ENCODE assay signal across 26 cellular contexts in genomic region chr6:156972145-156972544, GRCh38.
"Had no signal": no experiment of that assay in that cellular context is flagged by ENCODE, and none has a peak within 500 bp of the region (broad histone marks: within the 10 kb centered on the region; RNA-seq: fewer than 3 reads in every experiment).

No MANE protein-coding gene starts in this region.

- ATAC-seq: left lobe of liver, lower lobe of right lung, natural killer cell, right cardiac atrium, upper lobe of right lung had no signal

- H3K4me3 ChIP-seq: lower lobe of right lung, neural progenitor cell, skin epidermis, suprapubic skin, thoracic aorta, tibial artery, upper lobe of right lung had no signal

- H3K9me3 ChIP-seq: lower lobe of right lung, neutrophil, suprapubic skin, thoracic aorta, tibial artery, upper lobe of right lung had no signal

- H3K36me3 ChIP-seq: lower lobe of right lung, neural progenitor cell, neutrophil, suprapubic skin, thoracic aorta, tibial artery, upper lobe of right lung had no signal

- H3K27ac ChIP-seq: lower lobe of right lung, neural progenitor cell, neutrophil, parathyroid adenoma, suprapubic skin, thoracic aorta, tibial artery, upper lobe of right lung had no signal

- H3K27me3 ChIP-seq: neural progenitor cell, neutrophil, suprapubic skin, tibial artery, upper lobe of right lung had no signal

- DNase-seq: hippocampal formation; kidney glomerular epithelial cell; left cardiac atrium; lower lobe of right lung; mammary epithelial cell; mesendoderm; naive B cell; natural killer cell; nephron progenitor cell; occipital lobe; right cardiac atrium; stimulated activated CD4-positive, alpha-beta T cell treated with anti-CD3 and anti-CD28 coated beads, Interleukin-12 subunit alpha, Interleukin-12 subunit beta, amount 100 ng/mL, for 4 hours; stimulated activated CD4-positive, alpha-beta T cell treated with anti-CD3 and anti-CD28 coated beads, Interleukin-15, amount 100 ng/mL, for 24 hours; stimulated activated CD4-positive, alpha-beta T cell treated with anti-CD3 and anti-CD28 coated beads, Interleukin-2, amount 100 ng/mL, for 24 hours; stimulated activated CD4-positive, alpha-beta T cell treated with anti-CD3 and anti-CD28 coated beads, Interleukin-4, amount 100 ng/mL, for 1 hour; stimulated activated naive CD4-positive, alpha-beta T cell; tibial artery; trophoblast cell; upper lobe of right lung had no signal
